In genomic region chr17:77286641-77287431, GRCh38 we compare ENCODE assay signal across 10 cellular contexts.
DNase-seq lines count a peak whose midpoint lies in the region; ATAC-seq and TF ChIP-seq lines count a peak whose summit lies in the region.
"Had no signal": no experiment of that assay in that cellular context is flagged by ENCODE, and none has a peak within 500 bp of the region (broad histone marks: within the 10 kb centered on the region; RNA-seq: fewer than 3 reads in every experiment).

No MANE protein-coding gene starts in this region.

- peak; percentile 29 for DNase-seq in AG20443 (ENCODE audit: low spot score)
- DNase-seq in NCI-H2029 treated with DMSO at 0.1 percent for 48 hours (lab: John Stamatoyannopoulos, UW): peak; percentile 36
- no peak for DNase-seq in chondrocyte (ENCODE audit: low spot score)
- peak; percentile 41 for DNase-seq in mucosa of gallbladder (ENCODE audit: low spot score)
- no peak for DNase-seq in activated gamma-delta T cell (lab: John Stamatoyannopoulos, UW)
- no peak for DNase-seq in activated CD4-positive, alpha-beta memory T cell treated with anti-CD3 and anti-CD28 coated beads, Interleukin-2, amount 10 ng/mL, durations not matched to agents 7 days and 5 days
- DNase-seq: activated naive CD4-positive, alpha-beta T cell treated with anti-CD3 and anti-CD28 coated beads for 36 hours; GF-D8 had no signal

- no peaks in the 10 kb centered on the region for H3K27me3 Mint-ChIP-seq in chondrocyte (ENCODE audit: low read depth)
- peaks cover 19% of the 10 kb centered on the region for H3K27me3 Mint-ChIP-seq in activated CD4-positive, alpha-beta memory T cell treated with anti-CD3 and anti-CD28 coated beads, Interleukin-2, amount 10 ng/mL, durations not matched to agents 7 days and 5 days

- no peak overlapping the region for H3K4me3 Mint-ChIP-seq in chondrocyte (ENCODE audit: unreplicated experiment)
- H3K4me3 Mint-ChIP-seq in activated CD4-positive, alpha-beta memory T cell treated with anti-CD3 and anti-CD28 coated beads, Interleukin-2, amount 10 ng/mL, durations not matched to agents 7 days and 5 days: no peak overlapping the region
- H3K4me3 Mint-ChIP-seq: activated naive CD4-positive, alpha-beta T cell treated with anti-CD3 and anti-CD28 coated beads for 36 hours had no signal

- POLR2A ChIA-PET in activated CD4-positive, alpha-beta memory T cell treated with anti-CD3 and anti-CD28 coated beads, Interleukin-2, amount 10 ng/mL, durations not matched to agents 7 days and 5 days (lab: Charles Lee): no interaction called here

- no peaks in the 10 kb centered on the region for H3K9me3 Mint-ChIP-seq in chondrocyte (ENCODE audit: low read depth)
- H3K9me3 Mint-ChIP-seq in activated CD4-positive, alpha-beta memory T cell treated with anti-CD3 and anti-CD28 coated beads, Interleukin-2, amount 10 ng/mL, durations not matched to agents 7 days and 5 days: no peaks in the 10 kb centered on the region
- H3K9me3 Mint-ChIP-seq: activated naive CD4-positive, alpha-beta T cell treated with anti-CD3 and anti-CD28 coated beads for 36 hours had no signal

- peak overlapping the region; percentile 98 for H3K27ac Mint-ChIP-seq in chondrocyte (ENCODE audit: unreplicated experiment)
- no peak overlapping the region for H3K27ac Mint-ChIP-seq in activated CD4-positive, alpha-beta memory T cell treated with anti-CD3 and anti-CD28 coated beads, Interleukin-2, amount 10 ng/mL, durations not matched to agents 7 days and 5 days
- H3K27ac Mint-ChIP-seq: activated naive CD4-positive, alpha-beta T cell treated with anti-CD3 and anti-CD28 coated beads for 36 hours had no signal

- peaks cover 71% of the 10 kb centered on the region for H3K4me1 Mint-ChIP-seq in chondrocyte (ENCODE audit: low read depth)
- peaks cover 11% of the 10 kb centered on the region for H3K4me1 Mint-ChIP-seq in activated CD4-positive, alpha-beta memory T cell treated with anti-CD3 and anti-CD28 coated beads, Interleukin-2, amount 10 ng/mL, durations not matched to agents 7 days and 5 days

- CTCF ChIA-PET in activated CD4-positive, alpha-beta memory T cell treated with anti-CD3 and anti-CD28 coated beads, Interleukin-2, amount 10 ng/mL, durations not matched to agents 7 days and 5 days (lab: Charles Lee): interaction anchor here (0.5 kb wide), 1 partner anchor 98 kb away, joined by 4 read pairs; no protein-coding TSS in a partner anchor

- ATAC-seq in HG02571 (IDR thresholded peaks at IDR 0.05; ENCODE audit: unreplicated experiment) (no peak), HG02759 (IDR thresholded peaks at IDR 0.05; ENCODE audit: unreplicated experiment) (no peak)

- no peaks in the 10 kb centered on the region for H3K36me3 Mint-ChIP-seq in chondrocyte (ENCODE audit: low read depth)
- H3K36me3 Mint-ChIP-seq in activated CD4-positive, alpha-beta memory T cell treated with anti-CD3 and anti-CD28 coated beads, Interleukin-2, amount 10 ng/mL, durations not matched to agents 7 days and 5 days (ENCODE audit: low read depth): no peaks in the 10 kb centered on the region

- no peak for TF ChIP-seq CTCF in chondrocyte (IDR thresholded peaks at IDR 0.05)

Comparison
In these comparisons a context has a peak if more than half of its experiments do, and no peak if none do; other contexts are left out.
1. DNase-seq: peak in AG20443 (single experiment), NCI-H2029 treated with DMSO at 0.1 percent for 48 hours (single experiment) and mucosa of gallbladder (single experiment); none in chondrocyte (single experiment), activated gamma-delta T cell (single experiment) and activated CD4-positive, alpha-beta memory T cell treated with anti-CD3 and anti-CD28 coated beads, Interleukin-2, amount 10 ng/mL, durations not matched to agents 7 days and 5 days (single experiment).